In the genomic region with DNA sequence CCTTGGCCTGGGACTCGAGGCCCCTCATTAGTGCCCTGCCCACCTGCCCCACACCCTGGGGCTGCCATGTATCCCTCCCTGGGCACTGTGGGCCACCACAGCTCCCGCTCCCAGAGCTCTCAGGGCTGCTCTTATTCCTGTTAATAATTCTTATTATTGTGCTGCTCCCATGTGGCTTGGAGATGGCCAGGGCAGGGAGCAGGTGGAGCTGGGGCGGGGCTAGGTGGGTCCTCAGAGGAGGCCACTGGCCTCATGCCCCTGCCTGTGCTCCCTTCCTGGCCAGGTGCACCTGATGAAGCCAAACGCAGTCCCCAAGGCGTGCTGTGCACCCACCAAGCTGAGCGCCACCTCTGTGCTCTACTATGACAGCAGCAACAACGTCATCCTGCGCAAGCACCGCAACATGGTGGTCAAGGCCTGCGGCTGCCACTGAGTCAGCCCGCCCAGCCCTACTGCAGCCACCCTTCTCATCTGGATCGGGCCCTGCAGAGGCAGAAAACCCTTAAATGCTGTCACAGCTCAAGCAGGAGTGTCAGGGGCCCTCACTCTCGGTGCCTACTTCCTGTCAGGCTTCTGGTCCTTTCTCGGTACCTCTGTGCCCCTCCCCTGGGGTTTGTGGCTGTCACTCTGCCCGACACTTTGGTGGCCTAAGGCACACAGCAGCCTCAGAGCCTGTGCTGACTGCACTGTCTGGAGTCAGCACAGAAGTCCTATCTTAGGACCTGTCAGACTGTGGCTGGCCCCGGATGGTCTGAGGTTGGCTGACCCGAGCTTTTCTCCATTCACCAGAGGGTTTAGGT, we compare ENCODE assay signal across 9 cellular contexts. TPM values are rescaled to one million over a fixed set of nuclear protein-coding genes. Genes with fewer than 3 reads are reported as not detected.
DNase-seq lines count a peak whose midpoint lies in the region; ATAC-seq and TF ChIP-seq lines count a peak whose summit lies in the region.
"Had no signal": no experiment of that assay in that cellular context is flagged by ENCODE, and none has a peak within 500 bp of the region (broad histone marks: within the 10 kb centered on the region; RNA-seq: fewer than 3 reads in every experiment).

No MANE protein-coding gene starts in this region.

- no peak for TF ChIP-seq CTCF in DND-41 (IDR thresholded peaks at IDR 0.05; ENCODE audit: borderline replicate concordance, extremely low read depth, low read length, poor library complexity, severe bottlenecking)
- no peak for TF ChIP-seq CTCF in WERI-Rb-1 (IDR thresholded peaks at IDR 0.05; ENCODE audit: low read depth, low read length)

- H4K20me1 ChIP-seq in DND-41 (ENCODE audit: insufficient read depth, low read length), result no peaks in the 10 kb centered on the region; the same call in 1 of the 2 replicates

- H3K4me1 ChIP-seq in DND-41 (ENCODE audit: insufficient read depth, low read length) (no peaks in the 10 kb centered on the region), SJCRH30 (no peaks in the 10 kb centered on the region)
- H3K4me1 ChIP-seq: upper lobe of left lung had no signal

- H3K36me3 ChIP-seq in DND-41 (ENCODE audit: insufficient read depth, low read length), result peaks cover 30% of the 10 kb centered on the region
- no peaks in the 10 kb centered on the region for H3K36me3 ChIP-seq in WERI-Rb-1
- peaks cover 14% of the 10 kb centered on the region for H3K36me3 ChIP-seq in SJCRH30

- H3K27me3 Mint-ChIP-seq in activated naive CD8-positive, alpha-beta T cell treated with anti-CD3 and anti-CD28 coated beads for 36 hours, result no peaks in the 10 kb centered on the region

- H3K4me2 ChIP-seq in DND-41 (ENCODE audit: insufficient read depth, low read length), result no peak overlapping the region

- peaks cover 2% of the 10 kb centered on the region for H3K36me3 Mint-ChIP-seq in activated naive CD8-positive, alpha-beta T cell treated with anti-CD3 and anti-CD28 coated beads for 36 hours

- H3K9me3 Mint-ChIP-seq in activated naive CD8-positive, alpha-beta T cell treated with anti-CD3 and anti-CD28 coated beads for 36 hours, result no peaks in the 10 kb centered on the region

- no peaks in the 10 kb centered on the region for H3K27me3 ChIP-seq in DND-41 (ENCODE audit: insufficient read depth, low read length, poor library complexity)
- H3K27me3 ChIP-seq in WERI-Rb-1 (ENCODE audit: insufficient read depth, low read depth, severe bottlenecking), result no peaks in the 10 kb centered on the region
- H3K27me3 ChIP-seq in SJCRH30, result no peaks in the 10 kb centered on the region
- H3K27me3 ChIP-seq: upper lobe of left lung had no signal

- no peak overlapping the region for H3K4me3 Mint-ChIP-seq in activated naive CD8-positive, alpha-beta T cell treated with anti-CD3 and anti-CD28 coated beads for 36 hours

- H3K4me1 Mint-ChIP-seq in activated naive CD8-positive, alpha-beta T cell treated with anti-CD3 and anti-CD28 coated beads for 36 hours, result peaks cover 8% of the 10 kb centered on the region

- no peaks in the 10 kb centered on the region for H3K9me3 ChIP-seq in DND-41 (ENCODE audit: insufficient read depth, low read length, severe bottlenecking)
- H3K9me3 ChIP-seq in WERI-Rb-1 (ENCODE audit: severe bottlenecking), result no peaks in the 10 kb centered on the region
- H3K9me3 ChIP-seq in SJCRH30 (replicated peaks), result no peaks in the 10 kb centered on the region
- H3K9me3 ChIP-seq: upper lobe of left lung had no signal

- no peak overlapping the region for H3K27ac Mint-ChIP-seq in activated naive CD8-positive, alpha-beta T cell treated with anti-CD3 and anti-CD28 coated beads for 36 hours

- peak; percentile 59 for DNase-seq in DND-41
- peak; percentile 53 for DNase-seq in activated naive CD8-positive, alpha-beta T cell treated with anti-CD3 and anti-CD28 coated beads for 36 hours
- no peak for DNase-seq in WERI-Rb-1
- DNase-seq in D341Med (ENCODE audit: low spot score), result no peak
- no peak for DNase-seq in SJCRH30
- DNase-seq in DMS79 (lab: John Stamatoyannopoulos, UW), result no peak

- H3K79me2 ChIP-seq in DND-41 (ENCODE audit: insufficient read depth, low read length), result no peaks in the 10 kb centered on the region

- peak; percentile 89 for ATAC-seq in DND-41 (ENCODE audit: insufficient read depth, low read depth)
- ATAC-seq in GM19397 (IDR thresholded peaks at IDR 0.05; ENCODE audit: unreplicated experiment), result peak; percentile 96
- ATAC-seq in HG03378 (IDR thresholded peaks at IDR 0.05; ENCODE audit: unreplicated experiment), result peak; percentile 85

- no peak overlapping the region for H3K4me3 ChIP-seq in DND-41 (ENCODE audit: low read depth in 1 of 2, low read length in 2 of 2)
- H3K4me3 ChIP-seq in WERI-Rb-1 (ENCODE audit: low read depth, low read length), result no peak overlapping the region
- H3K4me3 ChIP-seq in SJCRH30, result no peak overlapping the region
- H3K4me3 ChIP-seq: upper lobe of left lung had no signal

- H3K27ac ChIP-seq in DND-41 (ENCODE audit: low read length), result no peak overlapping the region
- no peak overlapping the region for H3K27ac ChIP-seq in WERI-Rb-1
- no peak overlapping the region for H3K27ac ChIP-seq in SJCRH30
- H3K27ac ChIP-seq: upper lobe of left lung had no signal

- H2AFZ ChIP-seq in DND-41 (ENCODE audit: low read depth, low read length), result no peak overlapping the region

- H3K9ac ChIP-seq in DND-41 (ENCODE audit: low read depth, low read length), result no peak overlapping the region

RNA-seq across cellular contexts. Expression of a gene that starts 34.1 kb away (rescaled TPM):
- under 1 TPM; 0.14 to 0.16 TPM for total RNA-seq in activated naive CD8-positive, alpha-beta T cell treated with anti-CD3 and anti-CD28 coated beads for 36 hours
- 0.22 and 0.63 TPM in 2 replicates for total RNA-seq in SJCRH30 (2014; rRNA removed; shearing (Covaris generic))

RNA-seq across cellular contexts. Expression of a gene that starts 51.0 kb away (rescaled TPM):
- total RNA-seq in activated naive CD8-positive, alpha-beta T cell treated with anti-CD3 and anti-CD28 coated beads for 36 hours, result 100 to 1,000 TPM; 445 to 490 TPM
- total RNA-seq in SJCRH30 (2014; rRNA removed; shearing (Covaris generic)), result 254 and 270 TPM in 2 replicates

Comparison
In these comparisons a context has a peak if more than half of its experiments do, and no peak if none do; other contexts are left out.
1. DNase-seq: peak in DND-41 (single experiment) and activated naive CD8-positive, alpha-beta T cell treated with anti-CD3 and anti-CD28 coated beads for 36 hours (single experiment); none in WERI-Rb-1 (single experiment), D341Med (single experiment), SJCRH30 (0 of 2) and DMS79 (single experiment).
2. Peak in every context shown above with its lines, with median percentiles within 50 percentile points of each other: ATAC-seq.